13 cellular contexts compared by ENCODE assay signal in genomic region chr19:43026369-43026768, GRCh38. TPM values are rescaled to one million over a fixed set of nuclear protein-coding genes. Genes with fewer than 3 reads are reported as not detected.
"Had no signal": no experiment of that assay in that cellular context is flagged by ENCODE, and none has a peak within 500 bp of the region (broad histone marks: within the 10 kb centered on the region; RNA-seq: fewer than 3 reads in every experiment).

PSG11 (minus strand) TSS chr19:43026469; CDS start chr19:43026372, 97 bp downstream.

RNA-seq across cellular contexts. Expression of gene PSG11, which starts in this region (rescaled TPM):
- total RNA-seq: activated B cell treated with CpG ODN at 0.5 μM for 24 hours; activated CD4-positive, alpha-beta memory T cell treated with anti-CD3 and anti-CD28 coated beads for 36 hours; activated CD4-positive, alpha-beta memory T cell treated with anti-CD3 and anti-CD28 coated beads, Interleukin-2, amount 10 ng/mL, durations not matched to agents 7 days and 5 days; activated CD4-positive, alpha-beta T cell treated with anti-CD3 and anti-CD28 coated beads for 36 hours; activated CD4-positive, alpha-beta T cell treated with anti-CD3 and anti-CD28 coated beads, Interleukin-2, amount 10 ng/mL, durations not matched to agents 24 days and 14 days; activated CD4-positive, alpha-beta T cell treated with anti-CD3 and anti-CD28 coated beads, Interleukin-2, amount 10 ng/mL, durations not matched to agents 7 days and 5 days; activated CD8-positive, alpha-beta memory T cell treated with anti-CD3 and anti-CD28 coated beads for 36 hours; activated CD8-positive, alpha-beta memory T cell treated with anti-CD3 and anti-CD28 coated beads, Interleukin-2, amount 10 ng/mL, durations not matched to agents 7 days and 5 days; activated CD8-positive, alpha-beta T cell treated with anti-CD3 and anti-CD28 coated beads for 36 hours; activated CD8-positive, alpha-beta T cell treated with anti-CD3 and anti-CD28 coated beads, Interleukin-2, amount 10 ng/mL, durations not matched to agents 7 days and 5 days; T-helper 1 cell treated with Interleukin-12 subunit alpha and Interleukin-12 subunit beta and Interleukin-4 antibody, amounts not matched to agents 30 ng/mL and 1 ng/mL, for 36 hours; T-helper 2 cell treated with Interferon-gamma antibody and Interleukin-4, amounts not matched to agents 100 ng/mL and 5 ng/mL, for 36 hours; WTC11 had no signal
